Comparison of ENCODE assay signal across 1 cellular context in genomic region chr5:112420111-112420864, GRCh38.
A peak's percentile ranks its signal among the peaks of the same experiment; 100 is the strongest.
TF ChIP-seq lines count a peak whose summit lies in the region.

No MANE protein-coding gene starts in this region.

TF ChIP-seq in WTC11, 78 proteins besides CTCF, POLR2A, EP300 and RAD21 (continued from another document):
- TF ChIP-seq STAT6 (CRISPR knock-in tag; conservative IDR thresholded peaks at IDR 0.05; ENCODE audit: low read depth) (no peak), MYBL2 (CRISPR knock-in tag; IDR thresholded peaks at IDR 0.05) (peak; percentile 57), FOXP1 (CRISPR knock-in tag; IDR thresholded peaks at IDR 0.05; ENCODE audit: borderline replicate concordance) (peak; percentile 60), IRF1 (CRISPR knock-in tag; IDR thresholded peaks at IDR 0.05) (no peak), HMGA2 (CRISPR knock-in tag; IDR thresholded peaks at IDR 0.05) (no peak), SP1 (CRISPR knock-in tag; conservative IDR thresholded peaks at IDR 0.05) (peak; percentile 74), ERG (CRISPR knock-in tag; IDR thresholded peaks at IDR 0.05) (no peak), E2F5 (CRISPR knock-in tag; IDR thresholded peaks at IDR 0.05) (0 out of 2 replicates have a peak, but pooled peaks have one; percentile 17), GRHL2 (CRISPR knock-in tag; IDR thresholded peaks at IDR 0.05; ENCODE audit: insufficient replicate concordance, severe bottlenecking) (no peak)
